In the genomic region with DNA sequence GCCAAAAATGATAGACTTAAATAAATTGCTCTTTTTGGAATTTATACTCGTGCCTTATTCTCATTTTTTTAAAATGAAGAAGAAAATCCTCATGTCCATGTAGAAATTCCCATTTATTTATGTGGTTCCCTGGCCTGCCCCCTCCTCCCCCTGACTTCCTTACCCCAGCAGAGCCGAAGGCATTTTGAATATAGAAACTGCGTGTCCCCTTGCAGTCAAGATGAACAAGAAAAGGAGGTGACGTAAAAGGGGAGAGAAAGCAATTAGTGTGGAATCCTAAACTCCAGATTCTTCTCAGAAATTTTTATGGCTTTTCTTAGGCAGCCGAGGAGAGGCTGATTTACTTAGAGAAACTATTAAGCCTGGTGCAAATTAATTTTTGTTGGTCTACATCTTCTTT, we compare ENCODE assay signal across 29 cellular contexts.
"Had no signal": no experiment of that assay in that cellular context is flagged by ENCODE, and none has a peak within 500 bp of the region (broad histone marks: within the 10 kb centered on the region; RNA-seq: fewer than 3 reads in every experiment).

No MANE protein-coding gene starts in this region.

- H3K4me1 ChIP-seq: adrenal gland, body of pancreas, breast epithelium, SJSA1 had no signal

- FAIRE-seq: astrocyte, TTC549 had no signal

- H3K27ac Mint-ChIP-seq: activated CD4-positive, alpha-beta T cell treated with anti-CD3 and anti-CD28 coated beads for 36 hours; activated CD4-positive, alpha-beta T cell treated with anti-CD3 and anti-CD28 coated beads, Interleukin-2, amount 10 ng/mL, durations not matched to agents 7 days and 5 days; activated CD8-positive, alpha-beta T cell treated with anti-CD3 and anti-CD28 coated beads, Interleukin-2, amount 10 ng/mL, durations not matched to agents 7 days and 5 days; activated naive CD4-positive, alpha-beta T cell treated with anti-CD3 and anti-CD28 coated beads for 36 hours; activated naive CD4-positive, alpha-beta T cell treated with anti-CD3 and anti-CD28 coated beads, Interleukin-2, amount 50 U/mL, for 72 hours; activated T-cell treated with anti-CD3 and anti-CD28 coated beads, Interleukin-2, amount 50 U/mL, for 24 hours; activated T-helper 1 cell treated with anti-CD3 and anti-CD28 coated beads, Interleukin-12 subunit alpha, Interleukin-12 subunit beta, Interleukin-2, Interleukin-4 antibody, amounts not matched to agents 30 ng/mL and 10 ng/mL and 1 ng/mL, durations not matched to agents 14 hours and 24 hours and 36 hours; T-helper 1 cell treated with Interleukin-12 subunit alpha and Interleukin-12 subunit beta and Interleukin-4 antibody, amounts not matched to agents 30 μg/mL and 1 μg/mL, for 36 hours; T-helper 2 cell treated with Interferon-gamma antibody and Interleukin-4, amounts not matched to agents 5 μg/mL and 100 μg/mL, for 36 hours had no signal

- H3K27ac ChIP-seq: adrenal gland, body of pancreas, breast epithelium, SJSA1 had no signal

- H3K9me3 ChIP-seq: adrenal gland, body of pancreas, breast epithelium, SJSA1, SK-N-SH had no signal

- H3K4me3 ChIP-seq: adrenal gland, body of pancreas, breast epithelium, SJSA1 had no signal

- H3K4me3 Mint-ChIP-seq: activated CD4-positive, alpha-beta T cell treated with anti-CD3 and anti-CD28 coated beads for 36 hours; activated CD4-positive, alpha-beta T cell treated with anti-CD3 and anti-CD28 coated beads, Interleukin-2, amount 10 ng/mL, durations not matched to agents 7 days and 5 days; activated CD8-positive, alpha-beta T cell treated with anti-CD3 and anti-CD28 coated beads, Interleukin-2, amount 10 ng/mL, durations not matched to agents 7 days and 5 days; activated naive CD4-positive, alpha-beta T cell treated with anti-CD3 and anti-CD28 coated beads for 36 hours; activated T-cell treated with anti-CD3 and anti-CD28 coated beads, Interleukin-2, amount 50 U/mL, for 24 hours; activated T-helper 1 cell treated with anti-CD3 and anti-CD28 coated beads, Interleukin-12 subunit alpha, Interleukin-12 subunit beta, Interleukin-2, Interleukin-4 antibody, amounts not matched to agents 30 ng/mL and 10 ng/mL and 1 ng/mL, durations not matched to agents 14 hours and 24 hours and 36 hours; T-helper 1 cell treated with Interleukin-12 subunit alpha and Interleukin-12 subunit beta and Interleukin-4 antibody, amounts not matched to agents 30 μg/mL and 1 μg/mL, for 36 hours; T-helper 2 cell treated with Interferon-gamma antibody and Interleukin-4, amounts not matched to agents 5 μg/mL and 100 μg/mL, for 36 hours had no signal

- H3K9me3 Mint-ChIP-seq: activated CD4-positive, alpha-beta T cell treated with anti-CD3 and anti-CD28 coated beads, Interleukin-2, amount 10 ng/mL, durations not matched to agents 7 days and 5 days; activated naive CD4-positive, alpha-beta T cell treated with anti-CD3 and anti-CD28 coated beads for 36 hours; activated naive CD4-positive, alpha-beta T cell treated with anti-CD3 and anti-CD28 coated beads, Interleukin-2, amount 50 U/mL, for 72 hours; activated T-cell treated with anti-CD3 and anti-CD28 coated beads, Interleukin-2, amount 50 U/mL, for 24 hours; activated T-helper 1 cell treated with anti-CD3 and anti-CD28 coated beads, Interleukin-12 subunit alpha, Interleukin-12 subunit beta, Interleukin-2, Interleukin-4 antibody, amounts not matched to agents 30 ng/mL and 10 ng/mL and 1 ng/mL, durations not matched to agents 14 hours and 24 hours and 36 hours; T-helper 1 cell treated with Interleukin-12 subunit alpha and Interleukin-12 subunit beta and Interleukin-4 antibody, amounts not matched to agents 30 μg/mL and 1 μg/mL, for 36 hours; T-helper 2 cell treated with Interferon-gamma antibody and Interleukin-4, amounts not matched to agents 5 μg/mL and 100 μg/mL, for 36 hours had no signal

- ATAC-seq: activated CD4-positive, alpha-beta T cell treated with anti-CD3 and anti-CD28 coated beads for 36 hours; activated CD4-positive, CD25-positive, alpha-beta regulatory T cell treated with anti-CD3 and anti-CD28 coated beads, Interleukin-2, amount 50 U/mL, for 24 hours; activated CD8-positive, alpha-beta T cell treated with anti-CD3 and anti-CD28 coated beads, Interleukin-2, amount 10 ng/mL, durations not matched to agents 7 days and 5 days; activated naive CD4-positive, alpha-beta T cell treated with anti-CD3 and anti-CD28 coated beads, Interleukin-2, amount 50 U/mL, for 72 hours; body of pancreas; Panc1 had no signal

- H3K4me1 Mint-ChIP-seq: activated CD4-positive, alpha-beta T cell treated with anti-CD3 and anti-CD28 coated beads for 36 hours; activated CD4-positive, alpha-beta T cell treated with anti-CD3 and anti-CD28 coated beads, Interleukin-2, amount 10 ng/mL, durations not matched to agents 7 days and 5 days had no signal

- H3K36me3 Mint-ChIP-seq: activated naive CD4-positive, alpha-beta T cell treated with anti-CD3 and anti-CD28 coated beads, Interleukin-2, amount 50 U/mL, for 72 hours had no signal

- H3K36me3 ChIP-seq: adrenal gland, breast epithelium, SJSA1 had no signal

- H3K27me3 ChIP-seq: adrenal gland, body of pancreas, breast epithelium, SJSA1 had no signal

- DNase-seq: activated CD4-positive, alpha-beta T cell treated with anti-CD3 and anti-CD28 coated beads for 36 hours; activated CD4-positive, alpha-beta T cell treated with anti-CD3 and anti-CD28 coated beads, Interleukin-2, amount 10 ng/mL, durations not matched to agents 7 days and 5 days; activated CD4-positive, alpha-beta T cell treated with anti-CD3 and anti-CD28 coated beads, Interleukin-2, amount 50 U/mL, for 48 hours; activated CD8-positive, alpha-beta T cell treated with anti-CD3 and anti-CD28 coated beads, Interleukin-2, amount 10 ng/mL, durations not matched to agents 7 days and 5 days; activated gamma-delta T cell treated with Interleukin-2 at 50 U/mL for 16 hours; activated naive CD4-positive, alpha-beta T cell treated with anti-CD3 and anti-CD28 coated beads for 36 hours; activated T-cell treated with anti-CD3 and anti-CD28 coated beads, Interleukin-2, amount 50 U/mL, for 24 hours; adrenal gland; body of pancreas; Karpas-422; NCI-H1105; NCI-H1417 treated with DMSO at 0.1 percent for 48 hours; NCI-H187 treated with DMSO at 0.1 percent for 48 hours; NCI-H2081 treated with DMSO at 0.1 percent for 48 hours; NCI-H226; NCI-H524 treated with DMSO at 0.1 percent for 48 hours; RPMI8226; SHP77 treated with DMSO at 0.1 percent for 48 hours; SK-N-SH had no signal
